ENCODE assay signal across 1 cellular context in the genomic region with DNA sequence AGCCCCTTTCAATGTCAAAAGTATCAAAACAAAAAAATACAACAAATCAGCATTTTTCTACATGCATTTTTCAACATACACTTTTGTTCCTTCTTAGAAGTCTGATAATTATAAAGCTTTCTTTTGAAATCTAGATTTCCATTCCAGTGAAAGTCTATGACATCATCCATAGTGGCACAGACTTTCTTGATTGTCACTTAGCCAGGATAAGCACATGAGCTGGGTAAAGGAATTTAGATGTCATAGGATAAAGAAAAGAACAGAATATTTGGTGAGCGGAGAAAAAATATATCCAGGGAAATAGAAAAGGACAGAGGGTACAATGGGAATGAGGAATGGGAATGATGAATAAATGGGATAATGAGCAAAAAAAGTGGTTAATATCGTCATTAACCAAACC.
A peak's percentile ranks its signal among the peaks of the same experiment; 100 is the strongest.
TF ChIP-seq lines count a peak whose summit lies in the region.

No MANE protein-coding gene starts in this region.

TF ChIP-seq in HepG2, 621 proteins besides CTCF, POLR2A, EP300 and RAD21:
- TF ChIP-seq CREB1 (IDR thresholded peaks at IDR 0.05) (peak; percentile 25; the same call in 1 of the 2 replicates), CREB1 (CRISPR knock-in tag; IDR thresholded peaks at IDR 0.05) (no peak), BRCA1 (CRISPR knock-in tag; IDR thresholded peaks at IDR 0.05) (no peak), ZFP62 (CRISPR knock-in tag; IDR thresholded peaks at IDR 0.05) (no peak), ZMYM3 (CRISPR knock-in tag; IDR thresholded peaks at IDR 0.05) (no peak), DNMT1 (CRISPR knock-in tag; IDR thresholded peaks at IDR 0.05) (no peak), PPARG (CRISPR knock-in tag; conservative IDR thresholded peaks at IDR 0.05) (no peak), GTF3A (CRISPR knock-in tag; conservative IDR thresholded peaks at IDR 0.05) (no peak), PAF1 (CRISPR knock-in tag; IDR thresholded peaks at IDR 0.05) (no peak), ATF7 (IDR thresholded peaks at IDR 0.05) (peak; percentile 88), ATF7 (CRISPR knock-in tag; IDR thresholded peaks at IDR 0.05) (no peak), ZFP90 (CRISPR knock-in tag; IDR thresholded peaks at IDR 0.05; ENCODE audit: borderline replicate concordance) (no peak), MAFK (conservative IDR thresholded peaks at IDR 0.05 in 1 of 2, IDR thresholded peaks at IDR 0.05 in 1 of 2; ENCODE audit: low read length in 2 of 2) (peak in 1 of 2 experiments; percentile 16; a peak in 1 of 4 replicates), FOXA3 (CRISPR knock-in tag; IDR thresholded peaks at IDR 0.05) (no peak)
- TF ChIP-seq, protein P1, sequence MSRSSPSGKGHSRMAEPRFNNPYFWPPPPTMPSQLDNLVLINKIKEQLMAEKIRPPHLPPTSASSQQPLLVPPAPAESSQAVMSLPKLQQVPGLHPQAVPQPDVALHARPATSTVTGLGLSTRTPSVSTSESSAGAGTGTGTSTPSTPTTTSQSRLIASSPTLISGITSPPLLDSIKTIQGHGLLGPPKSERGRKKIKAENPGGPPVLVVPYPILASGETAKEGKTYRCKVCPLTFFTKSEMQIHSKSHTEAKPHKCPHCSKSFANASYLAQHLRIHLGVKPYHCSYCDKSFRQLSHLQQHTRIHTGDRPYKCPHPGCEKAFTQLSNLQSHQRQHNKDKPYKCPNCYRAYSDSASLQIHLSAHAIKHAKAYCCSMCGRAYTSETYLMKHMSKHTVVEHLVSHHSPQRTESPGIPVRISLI (CRISPR knock-in tag; IDR thresholded peaks at IDR 0.05; ENCODE audit: borderline replicate concordance) = no peak
